ENCODE assay signal across 31 cellular contexts in the genomic region with DNA sequence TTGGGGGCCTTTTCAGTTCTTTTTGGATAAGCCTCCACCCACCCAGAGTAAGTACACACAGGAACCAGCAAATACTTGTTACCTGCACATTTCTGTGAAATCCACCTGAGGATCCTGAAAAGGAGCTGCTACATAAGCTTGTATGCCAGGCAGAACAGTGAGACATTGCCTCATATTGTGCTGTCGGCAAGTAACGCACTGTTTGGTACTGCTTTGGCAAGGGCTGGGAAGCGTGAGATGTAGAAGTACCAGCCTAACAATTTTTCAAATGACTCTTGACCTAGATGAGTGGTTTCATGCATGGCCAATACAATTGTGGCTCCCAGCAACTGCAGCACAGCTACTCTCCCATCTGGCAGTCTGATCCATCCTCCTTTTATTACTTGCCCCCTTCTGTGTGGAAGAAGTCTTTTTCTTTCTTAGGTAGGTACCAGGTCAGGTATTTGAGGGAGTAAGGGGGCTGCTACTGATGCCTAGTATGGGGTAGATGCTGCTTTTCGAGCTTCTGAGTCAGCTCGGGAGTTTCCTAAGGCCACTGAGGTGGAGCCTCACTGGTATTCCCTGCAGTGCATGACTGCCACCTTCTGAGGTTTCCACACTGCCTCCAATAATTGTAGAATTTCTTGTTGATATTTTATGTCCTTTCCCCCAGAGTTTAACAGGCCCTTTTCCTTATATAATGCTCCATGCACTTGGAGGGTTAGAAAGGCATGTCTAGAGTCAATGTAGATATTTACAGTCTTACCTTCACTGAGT. TPM values are rescaled to one million over a fixed set of nuclear protein-coding genes. Genes with fewer than 3 reads are reported as not detected.
DNase-seq lines count a peak whose midpoint lies in the region; ATAC-seq, FAIRE-seq and TF ChIP-seq lines count a peak whose summit lies in the region.
"Had no signal": no experiment of that assay in that cellular context is flagged by ENCODE, and none has a peak within 500 bp of the region (broad histone marks: within the 10 kb centered on the region; RNA-seq: fewer than 3 reads in every experiment).

No MANE protein-coding gene starts in this region.

- H2BK120ac ChIP-seq in mesendoderm (ENCODE audit: low read depth, low read length): no peak overlapping the region

- H3K9ac ChIP-seq in mesendoderm (ENCODE audit: low read length): no peak overlapping the region

- H3K27ac ChIP-seq in mesendoderm (ENCODE audit: low read depth, low read length): no peak overlapping the region
- H3K27ac ChIP-seq: coronary artery, esophagus muscularis mucosa, foreskin keratinocyte, PC-9, tibial nerve had no signal

- FAIRE-seq in D721Med (lab: Jason Lieb, UNC): no peak
- no peak for FAIRE-seq in GM12891 (lab: Jason Lieb, UNC)
- FAIRE-seq: GM18507, HepG2, small intestine had no signal

- H3K79me1 ChIP-seq in mesendoderm (ENCODE audit: low read length): no peaks in the 10 kb centered on the region

- no peak overlapping the region for H3K4me2 ChIP-seq in mesendoderm (ENCODE audit: low read length)
- H3K4me2 ChIP-seq: PC-9 had no signal

- H3K27me3 ChIP-seq in mesendoderm (ENCODE audit: insufficient read depth, low read length, poor library complexity): no peaks in the 10 kb centered on the region
- H3K27me3 ChIP-seq: BE2C, esophagus muscularis mucosa, foreskin keratinocyte, tibial nerve had no signal

- no peaks in the 10 kb centered on the region for H3K36me3 ChIP-seq in mesendoderm (ENCODE audit: control insufficient read depth, insufficient read depth, low read length)
- H3K36me3 ChIP-seq: BE2C, esophagus muscularis mucosa, tibial nerve had no signal

- H3K4me1 ChIP-seq in mesendoderm (ENCODE audit: control insufficient read depth, low read depth, low read length): no peaks in the 10 kb centered on the region
- H3K4me1 ChIP-seq: BE2C, esophagus muscularis mucosa, foreskin keratinocyte, tibial nerve had no signal

- WGBS in mesendoderm (ENCODE audit: extremely low coverage, insufficient coverage, low lambda C conversion rate): no CpG with 5 or more reads among the region's 5 CpGs

- peak; percentile 1 for TF ChIP-seq CTCF in D721Med (IDR thresholded peaks at IDR 0.05; ENCODE audit: insufficient read depth, missing control alignments)

- no peak overlapping the region for H3K4me3 ChIP-seq in mesendoderm (ENCODE audit: low read length)
- H3K4me3 ChIP-seq: coronary artery, esophagus muscularis mucosa, PC-9, tibial nerve had no signal

- DNase-seq in D721Med (ENCODE audit: insufficient read length, low spot score) (no peak), NCI-H69 (lab: John Stamatoyannopoulos, UW) (peak; percentile 11), globus pallidus (ENCODE audit: low spot score) (peak; percentile 28), mesendoderm (peak; percentile 38), GM12891 (ENCODE audit: insufficient read length, low spot score) (no peak)
- no peak for DNase-seq in stimulated activated CD4-positive, alpha-beta T cell treated with anti-CD3 and anti-CD28 coated beads, Interleukin-1b, Interleukin-23, amount 100 ng/mL, for 48 hours
- DNase-seq: activated naive CD8-positive, alpha-beta T cell treated with anti-CD3 and anti-CD28 coated beads for 36 hours; aorta; BE2C; DMS53; foreskin keratinocyte; midbrain; naive thymus-derived CD4-positive, alpha-beta T cell; NCI-H1694; NCI-H2171 treated with DMSO at 0.1 percent for 48 hours; NCI-H510A treated with DMSO at 0.1 percent for 48 hours; NK-92 treated with Interleukin-12 subunit alpha and Interleukin-12 subunit beta, amount 100 ng/mL, for 24 hours; SHP77; small intestine; stimulated activated CD8-positive, alpha-beta memory T cell treated with anti-CD3 and anti-CD28 coated beads, Interleukin-4, amount 100 ng/mL, for 48 hours; stimulated activated naive CD8-positive, alpha-beta T cell treated with anti-CD3 and anti-CD28 coated beads, Interleukin-15, amount 100 ng/mL, for 72 hours had no signal

- H3K56ac ChIP-seq in mesendoderm (ENCODE audit: low read length): no peak overlapping the region

- no peak overlapping the region for H3K4ac ChIP-seq in mesendoderm (ENCODE audit: low read depth, low read length)

- H4K5ac ChIP-seq in mesendoderm (ENCODE audit: low read length): no peak overlapping the region

- H2BK15ac ChIP-seq in mesendoderm (replicated peaks; ENCODE audit: low read depth): no peak overlapping the region

- TF ChIP-seq POLR2A in GM12891 (IDR thresholded peaks at IDR 0.05; ENCODE audit: low read depth, low read length): no peak

- no peak overlapping the region for H3K23ac ChIP-seq in mesendoderm (ENCODE audit: low read length)

- no peak overlapping the region for H2BK5ac ChIP-seq in mesendoderm (ENCODE audit: low read length)

- no peak for ATAC-seq in SK-N-SH treated with all-trans-retinoic acid at 6 μM for 48 hours
- ATAC-seq in GM21723 (IDR thresholded peaks at IDR 0.05; ENCODE audit: unreplicated experiment): no peak
- ATAC-seq: foreskin keratinocyte; HepG2; left lobe of liver; naive thymus-derived CD4-positive, alpha-beta T cell; stimulated activated naive CD8-positive, alpha-beta T cell treated with anti-CD3 and anti-CD28 coated beads, Interleukin-15, amount 100 ng/mL, for 72 hours; WTC11 had no signal

- no peak overlapping the region for H2AK5ac ChIP-seq in mesendoderm (ENCODE audit: low read length)

- H3K79me2 ChIP-seq in mesendoderm (ENCODE audit: control insufficient read depth, insufficient read depth, low read length): no peaks in the 10 kb centered on the region

- H3K18ac ChIP-seq in mesendoderm (ENCODE audit: low read length): no peak overlapping the region

- H4K8ac ChIP-seq in mesendoderm (ENCODE audit: low read depth, low read length): no peak overlapping the region

TF ChIP-seq in SK-N-SH treated with all-trans-retinoic acid at 6 μM for 48 hours, 23 proteins besides CTCF, POLR2A, EP300 and RAD21 (continues in another document):
- TF ChIP-seq, protein P1, sequence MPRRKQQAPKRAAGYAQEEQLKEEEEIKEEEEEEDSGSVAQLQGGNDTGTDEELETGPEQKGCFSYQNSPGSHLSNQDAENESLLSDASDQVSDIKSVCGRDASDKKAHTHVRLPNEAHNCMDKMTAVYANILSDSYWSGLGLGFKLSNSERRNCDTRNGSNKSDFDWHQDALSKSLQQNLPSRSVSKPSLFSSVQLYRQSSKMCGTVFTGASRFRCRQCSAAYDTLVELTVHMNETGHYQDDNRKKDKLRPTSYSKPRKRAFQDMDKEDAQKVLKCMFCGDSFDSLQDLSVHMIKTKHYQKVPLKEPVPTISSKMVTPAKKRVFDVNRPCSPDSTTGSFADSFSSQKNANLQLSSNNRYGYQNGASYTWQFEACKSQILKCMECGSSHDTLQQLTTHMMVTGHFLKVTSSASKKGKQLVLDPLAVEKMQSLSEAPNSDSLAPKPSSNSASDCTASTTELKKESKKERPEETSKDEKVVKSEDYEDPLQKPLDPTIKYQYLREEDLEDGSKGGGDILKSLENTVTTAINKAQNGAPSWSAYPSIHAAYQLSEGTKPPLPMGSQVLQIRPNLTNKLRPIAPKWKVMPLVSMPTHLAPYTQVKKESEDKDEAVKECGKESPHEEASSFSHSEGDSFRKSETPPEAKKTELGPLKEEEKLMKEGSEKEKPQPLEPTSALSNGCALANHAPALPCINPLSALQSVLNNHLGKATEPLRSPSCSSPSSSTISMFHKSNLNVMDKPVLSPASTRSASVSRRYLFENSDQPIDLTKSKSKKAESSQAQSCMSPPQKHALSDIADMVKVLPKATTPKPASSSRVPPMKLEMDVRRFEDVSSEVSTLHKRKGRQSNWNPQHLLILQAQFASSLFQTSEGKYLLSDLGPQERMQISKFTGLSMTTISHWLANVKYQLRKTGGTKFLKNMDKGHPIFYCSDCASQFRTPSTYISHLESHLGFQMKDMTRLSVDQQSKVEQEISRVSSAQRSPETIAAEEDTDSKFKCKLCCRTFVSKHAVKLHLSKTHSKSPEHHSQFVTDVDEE (CRISPR knock-in tag; IDR thresholded peaks at IDR 0.05): no peak
- no peak for TF ChIP-seq ZNF565 (CRISPR knock-in tag; conservative IDR thresholded peaks at IDR 0.05; ENCODE audit: low read depth)
- no peak for TF ChIP-seq RARB (CRISPR knock-in tag; IDR thresholded peaks at IDR 0.05)
- TF ChIP-seq SNAI2 (CRISPR knock-in tag; IDR thresholded peaks at IDR 0.05): no peak

TF ChIP-seq in GM12891, 5 proteins besides CTCF, POLR2A, EP300 and RAD21:
- no peak for TF ChIP-seq PAX5 (IDR thresholded peaks at IDR 0.05; ENCODE audit: insufficient read depth, low read length, severe bottlenecking)
- TF ChIP-seq TAF1 (IDR thresholded peaks at IDR 0.05; ENCODE audit: low read depth, low read length): no peak
- TF ChIP-seq POU2F2 (IDR thresholded peaks at IDR 0.05; ENCODE audit: low read depth, low read length): no peak
- no peak for TF ChIP-seq SPI1 (IDR thresholded peaks at IDR 0.05; ENCODE audit: low read depth, low read length)
- no peak for TF ChIP-seq POLR2AphosphoS5 (IDR thresholded peaks at IDR 0.05; ENCODE audit: low read depth, low read length)

RNA-seq across cellular contexts. Expression of a gene that starts 52.2 kb away (rescaled TPM):
- 10.2 TPM for polyA plus RNA-seq in mesendoderm (2013, experiment 1 of 2)
- 9.8 TPM for polyA plus RNA-seq in mesendoderm (2013, experiment 2 of 2)
- polyA plus RNA-seq in GM12891 (2012; ENCODE audit: low read depth, missing spikeins): 3.9 TPM

Comparison
In these comparisons a context has a peak if more than half of its experiments do, and no peak if none do; other contexts are left out.
1. DNase-seq: peak in NCI-H69 (single experiment), globus pallidus (single experiment) and mesendoderm (single experiment); none in D721Med (single experiment), GM12891 (single experiment) and stimulated activated CD4-positive, alpha-beta T cell treated with anti-CD3 and anti-CD28 coated beads, Interleukin-1b, Interleukin-23, amount 100 ng/mL, for 48 hours (single experiment).